Comparison of ENCODE assay signal across 15 cellular contexts in the genomic region with DNA sequence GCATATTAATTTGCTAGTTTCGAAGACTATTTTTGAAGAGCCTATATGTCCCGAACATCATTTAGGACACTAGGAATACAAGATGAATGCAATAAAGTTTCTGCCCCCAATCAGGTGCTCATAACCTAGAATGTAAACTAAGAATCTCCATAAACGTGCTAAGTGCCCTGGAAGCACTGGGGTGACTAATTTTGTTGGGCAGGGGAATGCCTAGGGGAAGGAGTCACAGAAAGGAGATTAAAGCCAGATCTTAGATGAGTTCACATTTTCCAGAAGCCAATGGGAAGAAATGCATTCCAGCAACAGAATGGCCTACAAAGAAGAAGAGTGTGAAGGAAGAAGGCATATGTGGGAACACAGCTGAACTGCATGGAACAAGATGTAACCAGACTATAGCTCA. TPM values are rescaled to one million over a fixed set of nuclear protein-coding genes. Genes with fewer than 3 reads are reported as not detected.
DNase-seq lines count a peak whose midpoint lies in the region; ATAC-seq and TF ChIP-seq lines count a peak whose summit lies in the region.
"Had no signal": no experiment of that assay in that cellular context is flagged by ENCODE, and none has a peak within 500 bp of the region (broad histone marks: within the 10 kb centered on the region; RNA-seq: fewer than 3 reads in every experiment).

No MANE protein-coding gene starts in this region.

- 85 to 87% methylated on average over 3 of the region's 3 CpGs for WGBS in sigmoid colon, 2 donors
- 89% methylated on average over 3 of the region's 3 CpGs for WGBS in right cardiac atrium

- DNase-seq in EL (peak; percentile 85), RWPE2 (ENCODE audit: low spot score) (no peak), fibroblast of mammary gland (ENCODE audit: low read depth) (peak; percentile 80), sigmoid colon (no peak), right cardiac atrium (no peak), GF-D8 (lab: John Stamatoyannopoulos, UW) (no peak)
- DNase-seq in naive thymus-derived CD4-positive, alpha-beta T cell = no peak
- DNase-seq: activated gamma-delta T cell treated with Interleukin-2 at 50 U/mL for 16 hours, NCI-H1105, NCI-H446, PC-9, retina had no signal

- H3K27me3 ChIP-seq in RWPE2 (ENCODE audit: insufficient read depth, poor library complexity, severe bottlenecking) (no peaks in the 10 kb centered on the region), sigmoid colon (no peaks in the 10 kb centered on the region), right cardiac atrium (ENCODE audit: control insufficient read depth, insufficient read depth) (no peaks in the 10 kb centered on the region)
- no peaks in the 10 kb centered on the region for H3K27me3 ChIP-seq in naive thymus-derived CD4-positive, alpha-beta T cell (ENCODE audit: control insufficient read depth in 2 of 2, insufficient read depth in 2 of 2, low read length in 2 of 2)

- peaks cover 0 to 11% (median 0%) of the 10 kb centered on the region in 11 donors for H3K9me3 Mint-ChIP-seq in naive thymus-derived CD4-positive, alpha-beta T cell
- H3K9me3 Mint-ChIP-seq: central memory CD8-positive, alpha-beta T cell had no signal

- no peak for TF ChIP-seq POLR2A in sigmoid colon (IDR thresholded peaks at IDR 0.05)

- H3K4me3 Mint-ChIP-seq in naive thymus-derived CD4-positive, alpha-beta T cell = no peak overlapping the region
- H3K4me3 Mint-ChIP-seq: central memory CD8-positive, alpha-beta T cell; T-helper 1 cell treated with Interleukin-12 subunit alpha and Interleukin-12 subunit beta and Interleukin-4 antibody, amounts not matched to agents 30 μg/mL and 1 μg/mL, for 36 hours had no signal

- H3K4me3 ChIP-seq in RWPE2 (ENCODE audit: severe bottlenecking) (no peak overlapping the region), fibroblast of mammary gland (ENCODE audit: control insufficient read depth, low read depth, low read length) (no peak overlapping the region), sigmoid colon (no peak overlapping the region), right cardiac atrium (ENCODE audit: low read length) (no peak overlapping the region)
- H3K4me3 ChIP-seq in naive thymus-derived CD4-positive, alpha-beta T cell (ENCODE audit: low read length) = no peak overlapping the region
- H3K4me3 ChIP-seq: PC-9 had no signal

- TF ChIP-seq CTCF in RWPE2 (IDR thresholded peaks at IDR 0.05; ENCODE audit: poor library complexity, severe bottlenecking) = no peak
- no peak for TF ChIP-seq CTCF in fibroblast of mammary gland (conservative IDR thresholded peaks at IDR 0.05; ENCODE audit: control insufficient read depth, insufficient read depth, low read depth, low read length)
- TF ChIP-seq CTCF in sigmoid colon (IDR thresholded peaks at IDR 0.05) = no peak

- peaks cover 25 to 83% (median 71%) of the 10 kb centered on the region in 5 donors for H3K36me3 Mint-ChIP-seq in naive thymus-derived CD4-positive, alpha-beta T cell

- CTCF ChIA-PET in naive thymus-derived CD4-positive, alpha-beta T cell (lab: Charles Lee) = no interaction called here

- H3K36me3 ChIP-seq in RWPE2 (ENCODE audit: low read depth) (peaks cover 62% of the 10 kb centered on the region), sigmoid colon (peaks cover 5 to 82% (median 25%) of the 10 kb centered on the region in 4 donors)
- peaks cover 19 to 93% (median 40%) of the 10 kb centered on the region in 3 experiments for H3K36me3 ChIP-seq in naive thymus-derived CD4-positive, alpha-beta T cell (ENCODE audit: control insufficient read depth in 2 of 3, insufficient read depth in 3 of 3, low read length in 3 of 3)

- peak overlapping the region in 3 of 9 donors; percentile 3 to 56 (median 22) for H3K27ac Mint-ChIP-seq in naive thymus-derived CD4-positive, alpha-beta T cell
- H3K27ac Mint-ChIP-seq: T-helper 1 cell treated with Interleukin-12 subunit alpha and Interleukin-12 subunit beta and Interleukin-4 antibody, amounts not matched to agents 30 μg/mL and 1 μg/mL, for 36 hours had no signal

- H3K27ac ChIP-seq in RWPE2 (ENCODE audit: poor library complexity, severe bottlenecking) = no peak overlapping the region
- H3K27ac ChIP-seq in sigmoid colon = peak overlapping the region in 3 of 4 donors; percentile 16 to 77 (median 54)
- no peak overlapping the region for H3K27ac ChIP-seq in naive thymus-derived CD4-positive, alpha-beta T cell (ENCODE audit: low read depth, low read length)
- H3K27ac ChIP-seq in right cardiac atrium (ENCODE audit: low read length) = no peak overlapping the region
- H3K27ac ChIP-seq: PC-9 had no signal

- POLR2A ChIA-PET in naive thymus-derived CD4-positive, alpha-beta T cell (lab: Charles Lee) = no interaction called here

- H3K4me1 ChIP-seq in RWPE2 (ENCODE audit: insufficient read depth, poor library complexity, severe bottlenecking) (peaks cover 8% of the 10 kb centered on the region), sigmoid colon (peaks cover 0 to 38% (median 21%) of the 10 kb centered on the region in 4 donors), right cardiac atrium (ENCODE audit: control insufficient read depth, insufficient read depth, low read length) (no peaks in the 10 kb centered on the region)
- H3K4me1 ChIP-seq in naive thymus-derived CD4-positive, alpha-beta T cell (ENCODE audit: control insufficient read depth in 2 of 2, insufficient read depth in 2 of 2, low read length in 2 of 2) = no peaks in the 10 kb centered on the region

- H3K9me3 ChIP-seq in RWPE2 (ENCODE audit: severe bottlenecking) (peaks cover 8% of the 10 kb centered on the region), sigmoid colon (no peaks in the 10 kb centered on the region), right cardiac atrium (ENCODE audit: control insufficient read depth, low read length) (no peaks in the 10 kb centered on the region)
- no peaks in the 10 kb centered on the region for H3K9me3 ChIP-seq in naive thymus-derived CD4-positive, alpha-beta T cell (ENCODE audit: control insufficient read depth in 2 of 3, low read length in 3 of 3)

- no peaks in the 10 kb centered on the region for H3K27me3 Mint-ChIP-seq in naive thymus-derived CD4-positive, alpha-beta T cell
- H3K27me3 Mint-ChIP-seq: central memory CD8-positive, alpha-beta T cell had no signal

- no peak for TF ChIP-seq EP300 in sigmoid colon (IDR thresholded peaks at IDR 0.05)

- intact Hi-C loops in sigmoid colon (cut with DNase I) = no loop called here
- intact Hi-C loops in naive thymus-derived CD4-positive, alpha-beta T cell (cut with micrococcal nuclease) = no loop called here
- intact Hi-C loops in right cardiac atrium (cut with DNase I) = no loop called here

- H3K4me1 Mint-ChIP-seq in naive thymus-derived CD4-positive, alpha-beta T cell = peaks cover 5 to 35% (median 25%) of the 10 kb centered on the region in 7 donors

- ATAC-seq in RWPE2 (ENCODE audit: low read depth) (peak; percentile 67), HG02938 (IDR thresholded peaks at IDR 0.05; ENCODE audit: unreplicated experiment) (no peak), right cardiac atrium (no peak)
- no peak for ATAC-seq in naive thymus-derived CD4-positive, alpha-beta T cell

RNA-seq across cellular contexts. Expression of a gene that starts 19.5 kb away (rescaled TPM):
- total RNA-seq in sigmoid colon = 10 to 100 TPM in 3 of 4 donors, 1 to 10 TPM in 1; 9.6 to 13.3 (median 12.8) TPM
- 1 to 10 TPM; 4.8 to 6.9 (median 6.5) TPM for polyA plus RNA-seq in sigmoid colon
- total RNA-seq in naive thymus-derived CD4-positive, alpha-beta T cell = 10 to 100 TPM in 4 of 5 experiments, 1 to 10 TPM in 1; 9.5 to 22.7 (median 17.3) TPM
- 10 to 100 TPM; 12.3 to 19.6 TPM for polyA plus RNA-seq in naive thymus-derived CD4-positive, alpha-beta T cell
- total RNA-seq in right cardiac atrium = 1 to 10 TPM; 5.7 to 7.1 (median 6.1) TPM
- polyA plus RNA-seq in right cardiac atrium = 2.6 TPM

Comparison
In these comparisons a context has a peak if more than half of its experiments do, and no peak if none do; other contexts are left out.
1. DNase-seq: peak in EL (single experiment) and fibroblast of mammary gland (single experiment); none in RWPE2 (single experiment), sigmoid colon (single experiment), naive thymus-derived CD4-positive, alpha-beta T cell (0 of 9), right cardiac atrium (0 of 3) and GF-D8 (single experiment).
2. H3K27ac ChIP-seq: peak in sigmoid colon (3 of 4); none in RWPE2 (single experiment), naive thymus-derived CD4-positive, alpha-beta T cell (single experiment) and right cardiac atrium (single experiment).